19 cellular contexts compared by ENCODE assay signal in genomic region chr10:45558406-45558805, GRCh38.
DNase-seq lines count a peak whose midpoint lies in the region; ATAC-seq and TF ChIP-seq lines count a peak whose summit lies in the region.
"Had no signal": no experiment of that assay in that cellular context is flagged by ENCODE, and none has a peak within 500 bp of the region (broad histone marks: within the 10 kb centered on the region; RNA-seq: fewer than 3 reads in every experiment).

No MANE protein-coding gene starts in this region.

- peaks cover 0 to 3% of the 10 kb centered on the region in 2 experiments; a peak in 1 of 4 replicates for H3K4me1 ChIP-seq in SK-N-SH (ENCODE audit: control insufficient read depth in 1 of 2, insufficient read depth in 2 of 2, low read depth in 1 of 2, low read length in 1 of 2)
- H3K4me1 ChIP-seq: colonic mucosa had no signal

- BruUV-seq in MCF 10A (replicated peaks; lab: Mats Ljungman, UMichigan), result no TSS peak

- TF ChIP-seq CTCF in SK-N-SH (IDR thresholded peaks at IDR 0.05) (no peak), MCF 10A (IDR thresholded peaks at IDR 0.05; ENCODE audit: unreplicated experiment) (no peak)

- no peaks in the 10 kb centered on the region for H3K27me3 Mint-ChIP-seq in activated naive CD8-positive, alpha-beta T cell treated with anti-CD3 and anti-CD28 coated beads, Interleukin-2, amount 50 U/mL, for 24 hours
- H3K27me3 Mint-ChIP-seq in natural killer cell treated with Interleukin-12 subunit alpha and Interleukin-12 subunit beta and Interleukin-15 and Interleukin-18, amount 100 ng/mL, for 72 hours, result no peaks in the 10 kb centered on the region
- H3K27me3 Mint-ChIP-seq in MCF 10A (ENCODE audit: insufficient read depth, unreplicated experiment), result no peaks in the 10 kb centered on the region

- H3K27ac Mint-ChIP-seq in activated naive CD8-positive, alpha-beta T cell treated with anti-CD3 and anti-CD28 coated beads, Interleukin-2, amount 50 U/mL, for 24 hours, result peak overlapping the region; percentile 24
- peak overlapping the region; percentile 87 to 94 for H3K27ac Mint-ChIP-seq in natural killer cell treated with Interleukin-12 subunit alpha and Interleukin-12 subunit beta and Interleukin-15 and Interleukin-18, amount 100 ng/mL, for 72 hours
- no peak overlapping the region for H3K27ac Mint-ChIP-seq in MCF 10A (ENCODE audit: low read depth, unreplicated experiment)

- DNase-seq in SK-N-SH (no peak), KG1 (lab: John Stamatoyannopoulos, UW) (peak; percentile 20), dermis blood vessel endothelial cell (no peak), MCF 10A (ENCODE audit: unreplicated experiment) (no peak), D341Med (ENCODE audit: low spot score) (no peak)
- no peak for DNase-seq in activated naive CD8-positive, alpha-beta T cell treated with anti-CD3 and anti-CD28 coated beads, Interleukin-2, amount 50 U/mL, for 24 hours
- DNase-seq in natural killer cell treated with Interleukin-12 subunit alpha and Interleukin-12 subunit beta and Interleukin-15 and Interleukin-18, amount 100 ng/mL, for 72 hours (ENCODE audit: low spot score), result peak; percentile 60
- DNase-seq: amniotic stem cell; colonic mucosa; GM23248; NCI-H187; NCI-H510A; Peyer's patch; stimulated activated naive CD4-positive, alpha-beta T cell treated with Interleukin-2 at 50 U/mL for 16 hours had no signal

- no peak overlapping the region for H2AFZ ChIP-seq in SK-N-SH (ENCODE audit: low read depth)
- H2AFZ ChIP-seq: GM23248 had no signal

- no peak overlapping the region for H3K4me3 ChIP-seq in SK-N-SH (ENCODE audit: low read depth in 2 of 2, low read length in 1 of 2)
- H3K4me3 ChIP-seq: colonic mucosa, GM23248, Peyer's patch had no signal

- no peak overlapping the region for H3K9ac ChIP-seq in SK-N-SH
- H3K9ac ChIP-seq: GM23248, KMS-11 had no signal

- H3K79me2 ChIP-seq in SK-N-SH (ENCODE audit: insufficient read depth), result no peaks in the 10 kb centered on the region; the same call in 1 of the 2 replicates

- TF ChIP-seq RAD21 in SK-N-SH (IDR thresholded peaks at IDR 0.05; ENCODE audit: low read length), result no peak

- peaks cover 3% of the 10 kb centered on the region for H3F3A ChIP-seq in SK-N-SH (replicated peaks; ENCODE audit: insufficient read depth)

- H4K20me1 ChIP-seq in SK-N-SH (ENCODE audit: insufficient read depth), result no peaks in the 10 kb centered on the region

- peaks cover 6% of the 10 kb centered on the region for H3K36me3 Mint-ChIP-seq in activated naive CD8-positive, alpha-beta T cell treated with anti-CD3 and anti-CD28 coated beads, Interleukin-2, amount 50 U/mL, for 24 hours (ENCODE audit: low read depth)
- no peaks in the 10 kb centered on the region for H3K36me3 Mint-ChIP-seq in natural killer cell treated with Interleukin-12 subunit alpha and Interleukin-12 subunit beta and Interleukin-15 and Interleukin-18, amount 100 ng/mL, for 72 hours
- no peaks in the 10 kb centered on the region for H3K36me3 Mint-ChIP-seq in MCF 10A (ENCODE audit: insufficient read depth, unreplicated experiment)

- no peaks in the 10 kb centered on the region for H3K27me3 ChIP-seq in SK-N-SH (ENCODE audit: insufficient read depth)
- H3K27me3 ChIP-seq: colonic mucosa, Peyer's patch had no signal

- ATAC-seq in SK-N-SH treated with all-trans-retinoic acid at 6 μM for 48 hours, result no peak
- ATAC-seq in activated naive CD8-positive, alpha-beta T cell treated with anti-CD3 and anti-CD28 coated beads, Interleukin-2, amount 50 U/mL, for 24 hours, result no peak
- ATAC-seq in natural killer cell treated with Interleukin-12 subunit alpha and Interleukin-12 subunit beta and Interleukin-15 and Interleukin-18, amount 100 ng/mL, for 72 hours, result peak; percentile 55 to 64
- ATAC-seq: sciatic nerve had no signal

- H3K4me1 Mint-ChIP-seq in activated naive CD8-positive, alpha-beta T cell treated with anti-CD3 and anti-CD28 coated beads, Interleukin-2, amount 50 U/mL, for 24 hours, result peaks cover 40% of the 10 kb centered on the region
- peaks cover 29 to 43% of the 10 kb centered on the region in 2 donors for H3K4me1 Mint-ChIP-seq in natural killer cell treated with Interleukin-12 subunit alpha and Interleukin-12 subunit beta and Interleukin-15 and Interleukin-18, amount 100 ng/mL, for 72 hours (ENCODE audit: low read depth in 2 of 2)
- H3K4me1 Mint-ChIP-seq in MCF 10A (ENCODE audit: insufficient read depth, unreplicated experiment), result peaks cover 4% of the 10 kb centered on the region

- no peaks in the 10 kb centered on the region for H3K9me3 Mint-ChIP-seq in activated naive CD8-positive, alpha-beta T cell treated with anti-CD3 and anti-CD28 coated beads, Interleukin-2, amount 50 U/mL, for 24 hours
- H3K9me3 Mint-ChIP-seq in natural killer cell treated with Interleukin-12 subunit alpha and Interleukin-12 subunit beta and Interleukin-15 and Interleukin-18, amount 100 ng/mL, for 72 hours, result no peaks in the 10 kb centered on the region
- no peaks in the 10 kb centered on the region for H3K9me3 Mint-ChIP-seq in MCF 10A (ENCODE audit: unreplicated experiment)
- H3K9me3 Mint-ChIP-seq: neural crest cell had no signal

- no peaks in the 10 kb centered on the region for H3K9me3 ChIP-seq in SK-N-SH
- H3K9me3 ChIP-seq: colonic mucosa, Peyer's patch had no signal

- no peak overlapping the region for H3K4me3 Mint-ChIP-seq in activated naive CD8-positive, alpha-beta T cell treated with anti-CD3 and anti-CD28 coated beads, Interleukin-2, amount 50 U/mL, for 24 hours
- H3K4me3 Mint-ChIP-seq in natural killer cell treated with Interleukin-12 subunit alpha and Interleukin-12 subunit beta and Interleukin-15 and Interleukin-18, amount 100 ng/mL, for 72 hours, result peak overlapping the region; percentile 85
- no peak overlapping the region for H3K4me3 Mint-ChIP-seq in MCF 10A (ENCODE audit: unreplicated experiment)
- H3K4me3 Mint-ChIP-seq: neural crest cell had no signal

- WGBS in SK-N-SH (ENCODE audit: low lambda C conversion rate), result 87% methylated on average over 7 of the region's 7 CpGs

- CTCF ChIA-PET in SK-N-SH (lab: Yijun Ruan, JAX) (no interaction called here), MCF 10A (lab: Yijun Ruan, JAX) (no interaction called here)

- no peak overlapping the region for H3K4me2 ChIP-seq in SK-N-SH
- H3K4me2 ChIP-seq: KMS-11 had no signal

- no peaks in the 10 kb centered on the region for H3K36me3 ChIP-seq in SK-N-SH (replicated peaks in 1 of 2; ENCODE audit: control insufficient read depth in 1 of 2, insufficient read depth in 2 of 2, low read length in 1 of 2)
- H3K36me3 ChIP-seq: colonic mucosa, Peyer's patch had no signal

- no peak overlapping the region for H3K27ac ChIP-seq in SK-N-SH (ENCODE audit: low read depth in 2 of 2, low read length in 1 of 2)
- H3K27ac ChIP-seq: 22Rv1, colonic mucosa, GM23248, KMS-11 had no signal

- intact Hi-C loops in MCF 10A (cut with micrococcal nuclease), result no loop called here

- TF ChIP-seq EP300 in SK-N-SH (IDR thresholded peaks at IDR 0.05; ENCODE audit: borderline replicate concordance in 1 of 2, low read depth in 1 of 2, low read length in 1 of 2), result no peak

- H3K9me2 ChIP-seq in SK-N-SH, result no peaks in the 10 kb centered on the region

- POLR2A ChIA-PET in SK-N-SH (lab: Yijun Ruan, JAX), result no interaction called here
- POLR2A ChIA-PET in MCF 10A (lab: Yijun Ruan, JAX), result no interaction called here

TF ChIP-seq in SK-N-SH, 30 proteins besides CTCF, POLR2A, EP300 and RAD21:
- TF ChIP-seq MXI1 (IDR thresholded peaks at IDR 0.05; ENCODE audit: low read depth, low read length) (no peak), GATA2 (CRISPR knock-in tag; IDR thresholded peaks at IDR 0.05) (peak; percentile 40; the same call in 1 of the 2 replicates)
TF ChIP-seq in SK-N-SH: peak in this region for 1.

TF ChIP-seq in SK-N-SH treated with all-trans-retinoic acid at 6 μM for 48 hours, 23 proteins besides CTCF, POLR2A, EP300 and RAD21 (continues in another document):
- no peak for TF ChIP-seq ZC3H10 (CRISPR knock-in tag; IDR thresholded peaks at IDR 0.05)
- TF ChIP-seq ZNF565 (CRISPR knock-in tag; conservative IDR thresholded peaks at IDR 0.05; ENCODE audit: low read depth), result no peak
- no peak for TF ChIP-seq ISL1 (CRISPR knock-in tag; IDR thresholded peaks at IDR 0.05)
- TF ChIP-seq GLIS3 (CRISPR knock-in tag; IDR thresholded peaks at IDR 0.05), result no peak
- TF ChIP-seq TSHZ2 (CRISPR knock-in tag; IDR thresholded peaks at IDR 0.05), result no peak
- no peak for TF ChIP-seq POU6F1 (CRISPR knock-in tag; IDR thresholded peaks at IDR 0.05; ENCODE audit: borderline replicate concordance, low read depth)

Comparison
In these comparisons a context has a peak if more than half of its experiments do, and no peak if none do; other contexts are left out.
1. DNase-seq: peak in KG1 (single experiment) and natural killer cell treated with Interleukin-12 subunit alpha and Interleukin-12 subunit beta and Interleukin-15 and Interleukin-18, amount 100 ng/mL, for 72 hours (single experiment); none in SK-N-SH (single experiment), activated naive CD8-positive, alpha-beta T cell treated with anti-CD3 and anti-CD28 coated beads, Interleukin-2, amount 50 U/mL, for 24 hours (single experiment), dermis blood vessel endothelial cell (single experiment), MCF 10A (single experiment) and D341Med (single experiment).
2. ATAC-seq: peak in natural killer cell treated with Interleukin-12 subunit alpha and Interleukin-12 subunit beta and Interleukin-15 and Interleukin-18, amount 100 ng/mL, for 72 hours (2 of 2); none in SK-N-SH treated with all-trans-retinoic acid at 6 μM for 48 hours (single experiment) and activated naive CD8-positive, alpha-beta T cell treated with anti-CD3 and anti-CD28 coated beads, Interleukin-2, amount 50 U/mL, for 24 hours (single experiment).